Comparison of ENCODE assay signal across 21 cellular contexts in the genomic region with DNA sequence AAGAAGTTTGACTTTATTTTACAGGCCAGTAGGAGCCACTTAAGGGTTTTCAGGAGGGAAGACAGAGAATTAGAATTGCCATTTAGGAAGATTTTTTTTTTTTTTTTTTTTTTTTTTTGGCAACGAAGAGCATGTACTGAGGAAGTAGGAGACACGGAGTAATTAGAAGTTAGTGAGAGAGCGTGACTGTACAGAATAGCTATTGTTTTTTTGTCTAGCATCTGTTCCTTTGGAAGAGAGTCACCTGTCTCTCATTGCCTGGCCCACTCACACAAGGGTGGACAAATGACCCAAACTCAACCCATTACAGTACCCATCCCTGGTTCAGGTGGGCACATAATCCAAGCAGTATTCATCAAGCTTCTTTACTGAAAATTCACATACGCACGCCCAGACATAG.
"Had no signal": no experiment of that assay in that cellular context is flagged by ENCODE, and none has a peak within 500 bp of the region (broad histone marks: within the 10 kb centered on the region; RNA-seq: fewer than 3 reads in every experiment).

No MANE protein-coding gene starts in this region.

- ATAC-seq: esophagus mucosa; gastroesophageal sphincter; left lobe of liver; mucosa of descending colon; natural killer cell treated with Interleukin-12 subunit alpha and Interleukin-12 subunit beta and Interleukin-15 and Interleukin-18, amount 100 ng/mL, for 72 hours; sciatic nerve; stimulated activated naive CD8-positive, alpha-beta T cell treated with anti-CD3 and anti-CD28 coated beads, Interleukin-15, amount 100 ng/mL, for 72 hours; upper lobe of right lung had no signal

- DNase-seq: effector CD8-positive, alpha-beta T cell; endodermal cell; foreskin fibroblast; heart left ventricle; kidney; mucosa of descending colon; naive B cell; stimulated activated CD4-positive, alpha-beta T cell treated with anti-CD3 and anti-CD28 coated beads, Interleukin-12 subunit alpha, Interleukin-12 subunit beta, amount 100 ng/mL, for 4 hours; stimulated activated CD4-positive, alpha-beta T cell treated with anti-CD3 and anti-CD28 coated beads, Interleukin-1b, Interleukin-23, amount 100 ng/mL, for 48 hours; stimulated activated CD4-positive, alpha-beta T cell treated with anti-CD3 and anti-CD28 coated beads, Interleukin-4, amount 100 ng/mL, for 1 hour; stimulated activated CD8-positive, alpha-beta memory T cell treated with anti-CD3 and anti-CD28 coated beads, Interleukin-4, amount 100 ng/mL, for 48 hours; stimulated activated naive CD4-positive, alpha-beta T cell; stimulated activated naive CD8-positive, alpha-beta T cell treated with anti-CD3 and anti-CD28 coated beads, Interleukin-15, amount 100 ng/mL, for 72 hours; transverse colon; upper lobe of right lung; uterus had no signal
